Comparison of ENCODE assay signal across 17 cellular contexts in the genomic region with DNA sequence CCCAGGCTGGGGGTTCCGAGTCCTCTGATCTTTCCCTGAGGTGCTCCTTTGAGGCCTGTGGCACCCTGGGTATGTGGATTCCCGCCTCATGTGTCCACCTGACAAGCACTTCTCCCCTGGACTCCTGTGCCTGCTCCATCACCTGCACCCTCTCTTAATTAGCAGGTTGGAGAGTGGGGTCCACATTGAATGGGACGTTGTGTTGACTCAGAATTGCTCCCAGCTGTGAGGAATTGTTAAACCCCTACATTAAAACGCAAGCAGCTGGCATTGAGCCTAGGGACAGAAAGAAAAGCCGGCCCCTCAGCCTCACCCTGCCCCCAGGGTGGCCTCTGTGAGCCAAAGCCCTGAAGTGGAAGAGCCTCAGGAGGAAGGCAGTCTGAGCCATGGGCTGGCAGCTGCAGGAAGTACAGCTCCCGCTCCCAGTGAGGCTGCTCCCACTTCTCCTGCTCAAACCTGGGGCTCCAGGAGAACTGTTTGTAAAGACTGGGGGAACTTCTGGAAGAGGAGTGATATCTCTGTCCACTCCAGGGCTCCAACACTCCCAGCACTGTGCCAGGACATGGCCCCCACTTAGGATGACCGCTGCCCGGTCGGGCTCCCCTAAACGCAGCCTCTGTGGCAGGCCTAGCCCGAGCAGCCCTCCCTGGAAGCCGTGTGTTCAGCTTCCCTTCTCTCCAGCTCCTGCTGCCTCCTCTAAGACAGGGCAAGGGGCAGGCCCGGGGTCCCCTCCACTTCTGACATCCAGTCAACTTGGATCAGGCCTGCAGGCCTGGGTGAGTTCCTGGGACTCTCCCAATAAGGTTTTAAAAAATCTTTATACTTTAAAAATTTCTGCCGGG. TPM values are rescaled to one million over a fixed set of nuclear protein-coding genes. Genes with fewer than 3 reads are reported as not detected.
DNase-seq lines count a peak whose midpoint lies in the region; ATAC-seq, FAIRE-seq and TF ChIP-seq lines count a peak whose summit lies in the region.
"Had no signal": no experiment of that assay in that cellular context is flagged by ENCODE, and none has a peak within 500 bp of the region (broad histone marks: within the 10 kb centered on the region; RNA-seq: fewer than 3 reads in every experiment).

No MANE protein-coding gene starts in this region.

- H2BK5ac ChIP-seq in trophoblast cell (ENCODE audit: low read depth, low read length, poor library complexity), result no peak overlapping the region

- H3K9ac ChIP-seq in trophoblast cell (ENCODE audit: low read length), result no peak overlapping the region

- no peak overlapping the region for H2BK12ac ChIP-seq in trophoblast cell (ENCODE audit: low read length)

- no peak overlapping the region for H3K27ac Mint-ChIP-seq in glutamatergic neuron (ENCODE audit: unreplicated experiment)
- H3K27ac Mint-ChIP-seq: CD4-positive, CD25-positive, alpha-beta regulatory T cell; dendritic cell treated with granulocyte-macrophage colony-stimulating factor and Interleukin-4, amounts not matched to agents 40 ng/mL and 50 ng/mL, for 4 days had no signal

- no peak overlapping the region for H4K12ac ChIP-seq in trophoblast cell (ENCODE audit: low read depth, low read length)

- FAIRE-seq in GM12892 (lab: Jason Lieb, UNC) (no peak), H54 (lab: Jason Lieb, UNC) (no peak)
- FAIRE-seq: GM12878, pancreas had no signal

- peaks cover 1% of the 10 kb centered on the region for H3K9me3 ChIP-seq in trophoblast cell (ENCODE audit: insufficient read depth, low read depth, low read length)
- H3K9me3 ChIP-seq: gastroesophageal sphincter, pancreas had no signal

- no peak overlapping the region for H3K4me2 ChIP-seq in trophoblast cell (ENCODE audit: low read length)

- no peak overlapping the region for H4K91ac ChIP-seq in trophoblast cell (ENCODE audit: low read depth, low read length)

- no peaks in the 10 kb centered on the region for H3K36me3 ChIP-seq in trophoblast cell (ENCODE audit: control insufficient read depth in 1 of 2, insufficient read depth in 2 of 2, low read length in 2 of 2)
- H3K36me3 ChIP-seq: gastroesophageal sphincter, pancreas had no signal

- peak; percentile 32 for DNase-seq in AG20443 (ENCODE audit: low spot score)
- peak; percentile 10 for DNase-seq in GM12892 (ENCODE audit: insufficient read length)
- DNase-seq in NCI-H345 treated with DMSO at 0.1 percent for 48 hours (lab: John Stamatoyannopoulos, UW; ENCODE audit: unreplicated experiment), result peak; percentile 91
- peak; percentile 19 for DNase-seq in glutamatergic neuron
- no peak for DNase-seq in trophoblast cell
- DNase-seq in NCI-H446 (lab: John Stamatoyannopoulos, UW), result no peak
- no peak for DNase-seq in H54 (ENCODE audit: insufficient read length, low spot score)
- DNase-seq: CD4-positive, CD25-positive, alpha-beta regulatory T cell; NCI-H1930; stimulated activated CD4-positive, alpha-beta T cell treated with anti-CD3 and anti-CD28 coated beads, Interleukin-4, amount 100 ng/mL, for 24 hours had no signal

- H3K4me1 ChIP-seq in trophoblast cell (ENCODE audit: control insufficient read depth in 1 of 2, insufficient read depth in 2 of 2, low read length in 2 of 2), result peaks cover 0 to 2% of the 10 kb centered on the region in 2 experiments
- H3K4me1 ChIP-seq: pancreas had no signal

- peaks cover 19% of the 10 kb centered on the region for H3K4me1 Mint-ChIP-seq in glutamatergic neuron (ENCODE audit: low read depth, unreplicated experiment)
- H3K4me1 Mint-ChIP-seq: CD4-positive, CD25-positive, alpha-beta regulatory T cell had no signal

- no peak overlapping the region for H3K4me3 Mint-ChIP-seq in glutamatergic neuron (ENCODE audit: unreplicated experiment)
- H3K4me3 Mint-ChIP-seq: CD4-positive, CD25-positive, alpha-beta regulatory T cell; dendritic cell treated with granulocyte-macrophage colony-stimulating factor and Interleukin-4, amounts not matched to agents 40 ng/mL and 50 ng/mL, for 4 days had no signal

- TF ChIP-seq CTCF in glutamatergic neuron (IDR thresholded peaks at IDR 0.05; ENCODE audit: partially characterized antibody, unreplicated experiment), result no peak

- H3K79me1 ChIP-seq in trophoblast cell (ENCODE audit: low read length), result no peaks in the 10 kb centered on the region

- H2BK120ac ChIP-seq in trophoblast cell (ENCODE audit: insufficient read depth, low read length, poor library complexity), result no peak overlapping the region

- H3K36me3 Mint-ChIP-seq in glutamatergic neuron (ENCODE audit: unreplicated experiment), result no peaks in the 10 kb centered on the region
- H3K36me3 Mint-ChIP-seq: CD4-positive, CD25-positive, alpha-beta regulatory T cell had no signal

- H2AK5ac ChIP-seq in trophoblast cell (ENCODE audit: low read length), result no peak overlapping the region

- peaks cover 2% of the 10 kb centered on the region for H3K27me3 Mint-ChIP-seq in glutamatergic neuron (ENCODE audit: unreplicated experiment)
- H3K27me3 Mint-ChIP-seq: CD4-positive, CD25-positive, alpha-beta regulatory T cell; dendritic cell treated with granulocyte-macrophage colony-stimulating factor and Interleukin-4, amounts not matched to agents 40 ng/mL and 50 ng/mL, for 4 days had no signal

- TF ChIP-seq POLR2A in GM12892 (IDR thresholded peaks at IDR 0.05; ENCODE audit: low read depth, low read length) (no peak), H54 (IDR thresholded peaks at IDR 0.05; ENCODE audit: low read depth, low read length) (no peak)

- no peak overlapping the region for H3K4me3 ChIP-seq in trophoblast cell (ENCODE audit: low read depth, low read length)
- H3K4me3 ChIP-seq: gastroesophageal sphincter, GM12878, pancreas had no signal

- H3K14ac ChIP-seq in trophoblast cell (ENCODE audit: low read length), result no peak overlapping the region

- peaks cover 6% of the 10 kb centered on the region for H3K9me3 Mint-ChIP-seq in glutamatergic neuron (ENCODE audit: unreplicated experiment)
- H3K9me3 Mint-ChIP-seq: dendritic cell treated with granulocyte-macrophage colony-stimulating factor and Interleukin-4, amounts not matched to agents 40 ng/mL and 50 ng/mL, for 4 days had no signal

- H3K23ac ChIP-seq in trophoblast cell (ENCODE audit: low read length), result no peak overlapping the region

- no peak for ATAC-seq in HG03342 (IDR thresholded peaks at IDR 0.05; ENCODE audit: unreplicated experiment)
- ATAC-seq: gastroesophageal sphincter, GM12878, left lobe of liver, pancreas had no signal

- no peak overlapping the region for H3K4ac ChIP-seq in trophoblast cell (ENCODE audit: low read depth, low read length)

- H4K8ac ChIP-seq in trophoblast cell (ENCODE audit: low read depth, low read length), result no peak overlapping the region

- no peak overlapping the region for H2AFZ ChIP-seq in trophoblast cell (ENCODE audit: insufficient read depth, low read length, poor library complexity)

- no peak overlapping the region for H3K18ac ChIP-seq in trophoblast cell (ENCODE audit: low read length)

- WGBS in trophoblast cell (ENCODE audit: extremely low coverage, insufficient coverage, insufficient read length), result no CpG with 5 or more reads among the region's 14 CpGs

- H3K79me2 ChIP-seq in trophoblast cell (ENCODE audit: control insufficient read depth, insufficient read depth, low read length, poor library complexity), result no peaks in the 10 kb centered on the region

- H3K27ac ChIP-seq in trophoblast cell (ENCODE audit: low read depth, low read length), result no peak overlapping the region
- H3K27ac ChIP-seq: gastroesophageal sphincter, pancreas had no signal

- H3K27me3 ChIP-seq in trophoblast cell (ENCODE audit: insufficient read depth, low read length), result no peaks in the 10 kb centered on the region
- H3K27me3 ChIP-seq: gastroesophageal sphincter, pancreas had no signal

RNA-seq across cellular contexts. Expression of a gene that starts 1.8 kb away (rescaled TPM):
- not detected for polyA plus RNA-seq in GM12892 (2012; ENCODE audit: missing spikeins)
- total RNA-seq in glutamatergic neuron (ENCODE audit: unreplicated experiment), result not detected
- polyA plus RNA-seq in trophoblast cell (2013), result not detected in 2 replicates
- total RNA-seq: CD4-positive, CD25-positive, alpha-beta regulatory T cell; gastroesophageal sphincter; GM12878; left lobe of liver; pancreas; temporal lobe had no signal
- polyA plus RNA-seq: CD4-positive, CD25-positive, alpha-beta regulatory T cell; GM12878; pancreas had no signal

RNA-seq across cellular contexts. Expression of a gene that starts 15.7 kb away (rescaled TPM):
- polyA plus RNA-seq in GM12892 (2012; ENCODE audit: missing spikeins), result 0.38 TPM
- total RNA-seq in glutamatergic neuron (ENCODE audit: unreplicated experiment), result 92.0 TPM
- 0.11 and 0.24 TPM in 2 replicates for polyA plus RNA-seq in trophoblast cell (2013)
- total RNA-seq: CD4-positive, CD25-positive, alpha-beta regulatory T cell had no signal
- polyA plus RNA-seq: CD4-positive, CD25-positive, alpha-beta regulatory T cell had no signal

Comparison
In these comparisons a context has a peak if more than half of its experiments do, and no peak if none do; other contexts are left out.
1. DNase-seq: peak in AG20443 (single experiment), GM12892 (single experiment), NCI-H345 treated with DMSO at 0.1 percent for 48 hours (single experiment) and glutamatergic neuron (single experiment); none in trophoblast cell (0 of 2), NCI-H446 (0 of 2) and H54 (single experiment).